In genomic region chr5:115363879-115364278, GRCh38 we compare ENCODE assay signal across 7 cellular contexts.
"Had no signal": no experiment of that assay in that cellular context is flagged by ENCODE, and none has a peak within 500 bp of the region (broad histone marks: within the 10 kb centered on the region; RNA-seq: fewer than 3 reads in every experiment).

No MANE protein-coding gene starts in this region.

- FAIRE-seq: H1, H54 had no signal

- H3K27ac ChIP-seq: HL-60 had no signal

- ATAC-seq: GM23338 had no signal

- DNase-seq: H9, HCEC 1CT, KBM-7 had no signal

- H3K4me3 ChIP-seq: GM23338 had no signal
